ENCODE assay signal across 18 cellular contexts in genomic region chr16:57512296-57513001, GRCh38. TPM values are rescaled to one million over a fixed set of nuclear protein-coding genes. Genes with fewer than 3 reads are reported as not detected.
"Had no signal": no experiment of that assay in that cellular context is flagged by ENCODE, and none has a peak within 500 bp of the region (broad histone marks: within the 10 kb centered on the region; RNA-seq: fewer than 3 reads in every experiment).

No MANE protein-coding gene starts in this region.

- DNase-seq: activated CD4-positive, alpha-beta T cell treated with anti-CD3 and anti-CD28 coated beads, Interleukin-2, amount 10 ng/mL, durations not matched to agents 7 days and 5 days; activated CD8-positive, alpha-beta memory T cell treated with anti-CD3 and anti-CD28 coated beads, Interleukin-2, amount 50 U/mL, for 48 hours; activated gamma-delta T cell; activated T-cell treated with anti-CD3 and anti-CD28 coated beads, Interleukin-2, amount 50 U/mL, for 72 hours; amniotic stem cell; brain microvascular endothelial cell; head of caudate nucleus; naive thymus-derived CD4-positive, alpha-beta T cell; nucleus accumbens; stimulated activated naive CD8-positive, alpha-beta T cell treated with anti-CD3 and anti-CD28 coated beads, Interleukin-15, amount 100 ng/mL, for 72 hours; testis had no signal

- H3K27me3 Mint-ChIP-seq: activated CD4-positive, alpha-beta T cell treated with anti-CD3 and anti-CD28 coated beads, Interleukin-2, amount 10 ng/mL, durations not matched to agents 7 days and 5 days; activated naive CD8-positive, alpha-beta T cell; naive thymus-derived CD4-positive, alpha-beta T cell; stimulated activated naive CD8-positive, alpha-beta T cell treated with anti-CD3 and anti-CD28 coated beads, Interleukin-15, amount 100 ng/mL, for 72 hours had no signal

- H3K27ac ChIP-seq: brain microvascular endothelial cell, right lobe of liver, testis had no signal

- H3K4me1 ChIP-seq: prostate gland had no signal

- H3K27ac Mint-ChIP-seq: activated CD4-positive, alpha-beta T cell treated with anti-CD3 and anti-CD28 coated beads, Interleukin-2, amount 10 ng/mL, durations not matched to agents 7 days and 5 days; activated naive CD8-positive, alpha-beta T cell; activated T-cell treated with anti-CD3 and anti-CD28 coated beads, Interleukin-2, amount 50 U/mL, for 72 hours; T-helper 2 cell treated with Interferon-gamma antibody and Interleukin-4, amounts not matched to agents 5 μg/mL and 100 μg/mL, for 36 hours had no signal

- H3K4me1 Mint-ChIP-seq: activated CD4-positive, alpha-beta T cell treated with anti-CD3 and anti-CD28 coated beads, Interleukin-2, amount 10 ng/mL, durations not matched to agents 7 days and 5 days; stimulated activated naive CD8-positive, alpha-beta T cell treated with anti-CD3 and anti-CD28 coated beads, Interleukin-15, amount 100 ng/mL, for 72 hours had no signal

- H3K4me3 Mint-ChIP-seq: activated CD4-positive, alpha-beta T cell treated with anti-CD3 and anti-CD28 coated beads, Interleukin-2, amount 10 ng/mL, durations not matched to agents 7 days and 5 days; activated naive CD8-positive, alpha-beta T cell; activated T-cell treated with anti-CD3 and anti-CD28 coated beads, Interleukin-2, amount 50 U/mL, for 72 hours; naive thymus-derived CD4-positive, alpha-beta T cell; stimulated activated naive CD8-positive, alpha-beta T cell treated with anti-CD3 and anti-CD28 coated beads, Interleukin-15, amount 100 ng/mL, for 72 hours; T-helper 2 cell treated with Interferon-gamma antibody and Interleukin-4, amounts not matched to agents 5 μg/mL and 100 μg/mL, for 36 hours had no signal

- H3K27me3 ChIP-seq: brain microvascular endothelial cell, right lobe of liver, testis had no signal

- H3K4me3 ChIP-seq: mucosa of descending colon, prostate gland, right lobe of liver, testis had no signal

- H3K9me3 ChIP-seq: mucosa of descending colon, prostate gland, right lobe of liver, testis had no signal

- H3K9me3 Mint-ChIP-seq: activated CD4-positive, alpha-beta T cell treated with anti-CD3 and anti-CD28 coated beads, Interleukin-2, amount 10 ng/mL, durations not matched to agents 7 days and 5 days; activated T-cell treated with anti-CD3 and anti-CD28 coated beads, Interleukin-2, amount 50 U/mL, for 72 hours; naive thymus-derived CD4-positive, alpha-beta T cell; stimulated activated naive CD8-positive, alpha-beta T cell treated with anti-CD3 and anti-CD28 coated beads, Interleukin-15, amount 100 ng/mL, for 72 hours; T-helper 2 cell treated with Interferon-gamma antibody and Interleukin-4, amounts not matched to agents 5 μg/mL and 100 μg/mL, for 36 hours had no signal

- ATAC-seq: activated T-cell treated with anti-CD3 and anti-CD28 coated beads, Interleukin-2, amount 50 U/mL, for 72 hours; naive thymus-derived CD4-positive, alpha-beta T cell; right lobe of liver; stimulated activated naive CD8-positive, alpha-beta T cell treated with anti-CD3 and anti-CD28 coated beads, Interleukin-15, amount 100 ng/mL, for 72 hours had no signal

- H3K36me3 ChIP-seq: brain microvascular endothelial cell, prostate gland, right lobe of liver had no signal

RNA-seq across cellular contexts. Expression of gene ADGRG5, which starts 30.0 kb away (rescaled TPM):
- total RNA-seq: dermis microvascular lymphatic vessel endothelial cell, lung microvascular endothelial cell had no signal
